In genomic region chrX:78139160-78140123, GRCh38 we compare ENCODE assay signal across 8 cellular contexts. TPM values are rescaled to one million over a fixed set of nuclear protein-coding genes. Genes with fewer than 3 reads are reported as not detected.
DNase-seq lines count a peak whose midpoint lies in the region; ATAC-seq, FAIRE-seq and TF ChIP-seq lines count a peak whose summit lies in the region.

Gene TAF9B, minus strand, starts transcription at chrX:78139650. Its CDS starts 39 bp downstream, at chrX:78139611.

- H3K27me3 ChIP-seq in AG04450 (ENCODE audit: control insufficient read depth, insufficient read depth, low read length), result no peaks in the 10 kb centered on the region
- H3K27me3 ChIP-seq in keratinocyte (ENCODE audit: control insufficient read depth, extremely low read depth, insufficient read depth, low read length), result no peaks in the 10 kb centered on the region

- ATAC-seq in GM18907 (IDR thresholded peaks at IDR 0.05; ENCODE audit: unreplicated experiment) (peak; percentile 96), HG03159 (IDR thresholded peaks at IDR 0.05; ENCODE audit: unreplicated experiment) (peak; percentile 91)
- peak; percentile 95 for ATAC-seq in central memory CD8-positive, alpha-beta T cell (replicated peaks; ENCODE audit: extremely low read depth, poor library complexity, severe bottlenecking)

- H3K36me3 Mint-ChIP-seq in central memory CD8-positive, alpha-beta T cell (ENCODE audit: insufficient read depth), result peaks cover 11% of the 10 kb centered on the region

- H2AFZ ChIP-seq in keratinocyte (ENCODE audit: control insufficient read depth, low read length), result peak within 1 kb of the TSS; percentile 83

- no peaks in the 10 kb centered on the region for H3K79me2 ChIP-seq in keratinocyte (ENCODE audit: control insufficient read depth, insufficient read depth, low read length)

- H3K9me3 Mint-ChIP-seq in central memory CD8-positive, alpha-beta T cell, result no peaks in the 10 kb centered on the region

- peak within 1 kb of the TSS; percentile 90 for H3K27ac Mint-ChIP-seq in central memory CD8-positive, alpha-beta T cell (ENCODE audit: low read depth)

- H3K27me3 Mint-ChIP-seq in central memory CD8-positive, alpha-beta T cell, result no peaks in the 10 kb centered on the region

- no peaks in the 10 kb centered on the region for H4K20me1 ChIP-seq in keratinocyte (ENCODE audit: control insufficient read depth, extremely low read depth, insufficient read depth, low read length)

- CTCF ChIA-PET in AG04450 (lab: Charles Lee), result interaction anchor here (0.7 kb wide), 1 partner anchor 254 kb away, joined by 3 read pairs; no protein-coding TSS in a partner anchor

- peak; percentile 44 for FAIRE-seq in keratinocyte (lab: Jason Lieb, UNC)

- DNase-seq in AG04450 (ENCODE audit: low read depth, low spot score) (peak; percentile 34), NCI-H2227 treated with DMSO at 0.1 percent for 48 hours (lab: John Stamatoyannopoulos, UW) (peak; percentile 85), keratinocyte (ENCODE audit: low read depth, low spot score) (no peak)
- peak; percentile 62 for DNase-seq in activated CD4-positive, CD25-positive, alpha-beta regulatory T cell treated with anti-CD3 and anti-CD28 coated beads, Interleukin-2, amount 50 U/mL, for 16 hours (ENCODE audit: low read depth, low spot score)
- DNase-seq in central memory CD8-positive, alpha-beta T cell (ENCODE audit: low spot score in 2 of 2), result peak; percentile 59 to 74
- DNase-seq in stimulated activated CD4-positive, alpha-beta T cell treated with anti-CD3 and anti-CD28 coated beads, Interleukin-15, amount 100 ng/mL, for 1 hour (ENCODE audit: low read depth in 1 of 2, low spot score in 1 of 2), result peak; percentile 52 to 70

- H3K9me3 ChIP-seq in AG04450 (ENCODE audit: control insufficient read depth, insufficient read depth, low read length) (no peaks in the 10 kb centered on the region), keratinocyte (ENCODE audit: control insufficient read depth, low read depth, low read length) (no peaks in the 10 kb centered on the region)

- H3K4me3 ChIP-seq in AG04450 (ENCODE audit: low read depth, low read length) (peak within 1 kb of the TSS; percentile 81), keratinocyte (ENCODE audit: control insufficient read depth in 2 of 3, extremely low read depth in 1 of 3, insufficient read depth in 2 of 3, low read depth in 1 of 3, low read length in 3 of 3) (peak within 1 kb of the TSS; percentile 62 to 75 (median 70))

- no peaks in the 10 kb centered on the region for H3K4me1 ChIP-seq in keratinocyte (ENCODE audit: control insufficient read depth, extremely low read depth, insufficient read depth, low read length)

- POLR2A ChIA-PET in AG04450 (lab: Yijun Ruan, JAX), result interaction anchor here (0.5 to 1.2 kb wide), 2 partner anchors 35 to 243 kb away, joined by 3 to 4 read pairs; partner anchors contain the start of gene PGK1

- dilution Hi-C loops in keratinocyte (cut with MboI; ENCODE audit: extremely low pct_ligation_motif_present, low sequenced_read_pairs), result no loop called here

- peak within 1 kb of the TSS; percentile 76 for H3K9ac ChIP-seq in keratinocyte (ENCODE audit: control insufficient read depth, extremely low read depth, insufficient read depth, low read length)

- peak within 1 kb of the TSS; percentile 51 for H3K4me2 ChIP-seq in keratinocyte (ENCODE audit: control insufficient read depth, extremely low read depth, insufficient read depth, low read depth, low read length)

- H3K4me3 Mint-ChIP-seq in central memory CD8-positive, alpha-beta T cell, result peak within 1 kb of the TSS; percentile 87

- H3K27ac ChIP-seq in AG04450 (ENCODE audit: low read depth, low read length) (peak within 1 kb of the TSS; percentile 75), keratinocyte (ENCODE audit: control insufficient read depth, insufficient read depth, low read length) (peak within 1 kb of the TSS; percentile 58)

- TF ChIP-seq CTCF in AG04450 (IDR thresholded peaks at IDR 0.05; ENCODE audit: low read depth, low read length) (no peak), keratinocyte (optimal IDR thresholded peaks at IDR 0.05 in 1 of 3, IDR thresholded peaks at IDR 0.05 in 1 of 3, conservative IDR thresholded peaks at IDR 0.05 in 1 of 3; ENCODE audit: extremely low read depth in 1 of 3, insufficient read depth in 2 of 3, low read length in 3 of 3) (no peak)

- H3K4me1 Mint-ChIP-seq in central memory CD8-positive, alpha-beta T cell, result peaks cover 7% of the 10 kb centered on the region

- H3K9me1 ChIP-seq in keratinocyte (ENCODE audit: control insufficient read depth, extremely low read depth, insufficient read depth, low read length), result no peaks in the 10 kb centered on the region

- H3K36me3 ChIP-seq in keratinocyte (ENCODE audit: control insufficient read depth in 2 of 2, extremely low read depth in 1 of 2, insufficient read depth in 2 of 2, low read length in 2 of 2), result no peaks in the 10 kb centered on the region

RNA-seq across cellular contexts. Expression of gene TAF9B, which starts in this region (rescaled TPM):
- polyA plus RNA-seq in AG04450 (2011; rRNA removed), result 33.2 and 42.5 TPM in 2 replicates
- 21.7 and 31.0 TPM in 2 replicates for polyA minus RNA-seq in AG04450 (2011; rRNA and poly(A)+ RNA removed)
- 13.4 to 20.4 TPM (median 17.3 TPM) in 3 replicates for polyA plus RNA-seq in keratinocyte
- 2.9 TPM for polyA plus RNA-seq in keratinocyte (2011; ENCODE audit: low read depth)
- 11.7 and 22.0 TPM in 2 replicates for polyA plus RNA-seq in keratinocyte (2011; cell fraction: cytosol; rRNA removed)
- polyA plus RNA-seq in keratinocyte (2011; cell fraction: nucleus; rRNA removed), result 8.3 and 9.8 TPM in 2 replicates
- 3.9 and 10.1 TPM in 2 replicates for polyA plus RNA-seq in keratinocyte (2012; ENCODE audit: low replicate concordance)
- 8.1 to 18.2 TPM (median 9.1 TPM) in 3 replicates for polyA minus RNA-seq in keratinocyte
- polyA minus RNA-seq in keratinocyte (2011; cell fraction: cytosol; rRNA and poly(A)+ RNA removed), result 7.5 TPM
- polyA minus RNA-seq in keratinocyte (2011; cell fraction: nucleus; rRNA and poly(A)+ RNA removed), result 2.7 and 4.7 TPM in 2 replicates
